ENCODE assay signal across 23 cellular contexts in genomic region chr4:183136880-183137279, GRCh38. TPM values are rescaled to one million over a fixed set of nuclear protein-coding genes. Genes with fewer than 3 reads are reported as not detected.
DNase-seq lines count a peak whose midpoint lies in the region; ATAC-seq and TF ChIP-seq lines count a peak whose summit lies in the region.
"Had no signal": no experiment of that assay in that cellular context is flagged by ENCODE, and none has a peak within 500 bp of the region (broad histone marks: within the 10 kb centered on the region; RNA-seq: fewer than 3 reads in every experiment).

No MANE protein-coding gene starts in this region.

- no peaks in the 10 kb centered on the region for H3K27me3 Mint-ChIP-seq in activated naive CD4-positive, alpha-beta T cell treated with anti-CD3 and anti-CD28 coated beads for 36 hours (ENCODE audit: low read depth)
- H3K27me3 Mint-ChIP-seq: activated naive CD4-positive, alpha-beta T cell treated with anti-CD3 and anti-CD28 coated beads, Interleukin-2, amount 10 ng/mL, durations not matched to agents 7 days and 5 days; dendritic cell treated with granulocyte-macrophage colony-stimulating factor and Interleukin-4, amounts not matched to agents 40 ng/mL and 50 ng/mL, for 4 days had no signal

- TF ChIP-seq CTCF in RWPE2 (IDR thresholded peaks at IDR 0.05; ENCODE audit: poor library complexity, severe bottlenecking) (no peak), transverse colon (IDR thresholded peaks at IDR 0.05) (no peak)

- H3K4me1 ChIP-seq in RWPE2 (ENCODE audit: insufficient read depth, poor library complexity, severe bottlenecking) = peaks cover 11% of the 10 kb centered on the region
- H3K4me1 ChIP-seq in transverse colon = peaks cover 0 to 4% (median 0%) of the 10 kb centered on the region in 4 donors

- DNase-seq in activated naive CD4-positive, alpha-beta T cell treated with anti-CD3 and anti-CD28 coated beads for 36 hours = peak; percentile 7
- no peak for DNase-seq in activated naive CD4-positive, alpha-beta T cell (lab: John Stamatoyannopoulos, UW)
- DNase-seq in RWPE2 (ENCODE audit: low spot score) (no peak), foreskin melanocyte (peak; percentile 70), transverse colon (no peak), NCI-H446 (lab: John Stamatoyannopoulos, UW) (no peak)
- no peak for DNase-seq in stimulated activated CD8-positive, alpha-beta memory T cell treated with anti-CD3 and anti-CD28 coated beads, Interleukin-4, amount 100 ng/mL, for 48 hours
- DNase-seq: activated CD4-positive, alpha-beta T cell treated with anti-CD3 and anti-CD28 coated beads, Interleukin-2, amount 50 U/mL, for 48 hours; activated CD8-positive, alpha-beta memory T cell treated with anti-CD3 and anti-CD28 coated beads, Interleukin-2, amount 50 U/mL, for 4 hours; activated naive CD4-positive, alpha-beta T cell treated with anti-CD3 and anti-CD28 coated beads, Interleukin-2, amount 10 ng/mL, durations not matched to agents 7 days and 5 days; adrenal gland; Calu3; DND-41; hypothalamus; left colon; NCI-H146; pancreas; SK-N-SH; substantia nigra had no signal

- no peak for TF ChIP-seq POLR2A in transverse colon (IDR thresholded peaks at IDR 0.05)

- H3K9me3 ChIP-seq in RWPE2 (ENCODE audit: severe bottlenecking) (no peaks in the 10 kb centered on the region), transverse colon (no peaks in the 10 kb centered on the region)
- H3K9me3 ChIP-seq: adrenal gland, pancreas, SK-N-SH had no signal

- in situ Hi-C loops in transverse colon (cut with MboI; ENCODE audit: low pct_ligation_motif_present in 1 of 4, low pct_unique_long_range_greater_than_20kb in 1 of 4, low sequenced_read_pairs in 3 of 4) = no loop called here

- H3K4me1 Mint-ChIP-seq in activated naive CD4-positive, alpha-beta T cell treated with anti-CD3 and anti-CD28 coated beads for 36 hours (ENCODE audit: low read depth) = peaks cover 7% of the 10 kb centered on the region
- H3K4me1 Mint-ChIP-seq: activated naive CD4-positive, alpha-beta T cell treated with anti-CD3 and anti-CD28 coated beads, Interleukin-2, amount 10 ng/mL, durations not matched to agents 7 days and 5 days; stimulated activated memory B cell treated with anti-CD40 and anti-IgM and Interleukin-4, amounts not matched to agents 10 μg/mL and 1 μg/mL and 100 μg/mL, for 72 hours had no signal

- H3K4me3 Mint-ChIP-seq in activated naive CD4-positive, alpha-beta T cell treated with anti-CD3 and anti-CD28 coated beads for 36 hours = no peak overlapping the region
- H3K4me3 Mint-ChIP-seq: activated naive CD4-positive, alpha-beta T cell treated with anti-CD3 and anti-CD28 coated beads, Interleukin-2, amount 10 ng/mL, durations not matched to agents 7 days and 5 days; dendritic cell treated with granulocyte-macrophage colony-stimulating factor and Interleukin-4, amounts not matched to agents 40 ng/mL and 50 ng/mL, for 4 days; neural progenitor cell; stimulated activated memory B cell treated with anti-CD40 and anti-IgM and Interleukin-4, amounts not matched to agents 10 μg/mL and 1 μg/mL and 100 μg/mL, for 72 hours had no signal

- H3K27me3 ChIP-seq in RWPE2 (ENCODE audit: insufficient read depth, poor library complexity, severe bottlenecking) (no peaks in the 10 kb centered on the region), transverse colon (no peaks in the 10 kb centered on the region)
- H3K27me3 ChIP-seq: adrenal gland, neural progenitor cell, pancreas had no signal

- WGBS in transverse colon (ENCODE audit: low coverage in 1 of 2), 2 donors = 90 to 94% methylated on average over 3 of the region's 3 CpGs

- H3K27ac Mint-ChIP-seq in activated naive CD4-positive, alpha-beta T cell treated with anti-CD3 and anti-CD28 coated beads for 36 hours = no peak overlapping the region
- H3K27ac Mint-ChIP-seq: activated naive CD4-positive, alpha-beta T cell treated with anti-CD3 and anti-CD28 coated beads, Interleukin-2, amount 10 ng/mL, durations not matched to agents 7 days and 5 days; dendritic cell treated with granulocyte-macrophage colony-stimulating factor and Interleukin-4, amounts not matched to agents 40 ng/mL and 50 ng/mL, for 4 days; neural progenitor cell; stimulated activated memory B cell treated with anti-CD40 and anti-IgM and Interleukin-4, amounts not matched to agents 10 μg/mL and 1 μg/mL and 100 μg/mL, for 72 hours had no signal

- no peaks in the 10 kb centered on the region for H3K36me3 Mint-ChIP-seq in activated naive CD4-positive, alpha-beta T cell treated with anti-CD3 and anti-CD28 coated beads for 36 hours (ENCODE audit: low read depth)
- H3K36me3 Mint-ChIP-seq: activated naive CD4-positive, alpha-beta T cell treated with anti-CD3 and anti-CD28 coated beads, Interleukin-2, amount 10 ng/mL, durations not matched to agents 7 days and 5 days; stimulated activated memory B cell treated with anti-CD40 and anti-IgM and Interleukin-4, amounts not matched to agents 10 μg/mL and 1 μg/mL and 100 μg/mL, for 72 hours had no signal

- no peaks in the 10 kb centered on the region for H3K9me3 Mint-ChIP-seq in activated naive CD4-positive, alpha-beta T cell treated with anti-CD3 and anti-CD28 coated beads for 36 hours
- H3K9me3 Mint-ChIP-seq: activated naive CD4-positive, alpha-beta T cell treated with anti-CD3 and anti-CD28 coated beads, Interleukin-2, amount 10 ng/mL, durations not matched to agents 7 days and 5 days; dendritic cell treated with granulocyte-macrophage colony-stimulating factor and Interleukin-4, amounts not matched to agents 40 ng/mL and 50 ng/mL, for 4 days; stimulated activated memory B cell treated with anti-CD40 and anti-IgM and Interleukin-4, amounts not matched to agents 10 μg/mL and 1 μg/mL and 100 μg/mL, for 72 hours had no signal

- CTCF ChIA-PET in activated naive CD4-positive, alpha-beta T cell treated with anti-CD3 and anti-CD28 coated beads for 36 hours (lab: Charles Lee) = interaction anchor here (0.5 kb wide), 1 partner anchor 117 kb away, joined by 3 read pairs; no protein-coding TSS in a partner anchor

- H3K36me3 ChIP-seq in RWPE2 (ENCODE audit: low read depth) = no peaks in the 10 kb centered on the region
- no peaks in the 10 kb centered on the region for H3K36me3 ChIP-seq in transverse colon
- H3K36me3 ChIP-seq: adrenal gland, neural progenitor cell, pancreas had no signal

- intact Hi-C loops in activated naive CD4-positive, alpha-beta T cell treated with anti-CD3 and anti-CD28 coated beads for 36 hours (cut with micrococcal nuclease) = no loop called here
- intact Hi-C loops in transverse colon (cut with DNase I; ENCODE audit: low total_unique reads) = no loop called here

- 0 out of 3 replicates have a peak, but pooled peaks have one; percentile 41 for ATAC-seq in RWPE2 (ENCODE audit: low read depth)
- no peak for ATAC-seq in GM21723 (IDR thresholded peaks at IDR 0.05; ENCODE audit: unreplicated experiment)
- ATAC-seq: left colon; pancreas; stimulated activated memory B cell treated with anti-CD40 and anti-IgM and Interleukin-4, amounts not matched to agents 10 μg/mL and 1 μg/mL and 100 μg/mL, for 72 hours had no signal

- H3K4me3 ChIP-seq in RWPE2 (ENCODE audit: severe bottlenecking) (no peak overlapping the region), transverse colon (no peak overlapping the region)
- H3K4me3 ChIP-seq: adrenal gland, neural progenitor cell, pancreas had no signal

- no peak overlapping the region for H3K27ac ChIP-seq in RWPE2 (ENCODE audit: poor library complexity, severe bottlenecking)
- H3K27ac ChIP-seq in transverse colon = no peak overlapping the region
- H3K27ac ChIP-seq: adrenal gland, neural progenitor cell, pancreas had no signal

- no peak for TF ChIP-seq EP300 in transverse colon (IDR thresholded peaks at IDR 0.05; ENCODE audit: low read depth)

RNA-seq across cellular contexts. Expression of gene WWC2, which starts 37.8 kb away (rescaled TPM):
- total RNA-seq in activated naive CD4-positive, alpha-beta T cell treated with anti-CD3 and anti-CD28 coated beads for 36 hours = 10 to 100 TPM in 1 of 2 experiments, 1 to 10 TPM in 1; 6.7 to 10.0 TPM
- total RNA-seq in transverse colon = 10 to 100 TPM in 1 of 4 donors, 1 to 10 TPM in 3; 6.6 to 79.7 (median 9.4) TPM

Comparison
In these comparisons a context has a peak if more than half of its experiments do, and no peak if none do; other contexts are left out.
1. DNase-seq: peak in activated naive CD4-positive, alpha-beta T cell treated with anti-CD3 and anti-CD28 coated beads for 36 hours (single experiment) and foreskin melanocyte (single experiment); none in activated naive CD4-positive, alpha-beta T cell (0 of 4), RWPE2 (single experiment), transverse colon (single experiment), stimulated activated CD8-positive, alpha-beta memory T cell treated with anti-CD3 and anti-CD28 coated beads, Interleukin-4, amount 100 ng/mL, for 48 hours (single experiment) and NCI-H446 (0 of 2).